23 cellular contexts compared by ENCODE assay signal in the genomic region with DNA sequence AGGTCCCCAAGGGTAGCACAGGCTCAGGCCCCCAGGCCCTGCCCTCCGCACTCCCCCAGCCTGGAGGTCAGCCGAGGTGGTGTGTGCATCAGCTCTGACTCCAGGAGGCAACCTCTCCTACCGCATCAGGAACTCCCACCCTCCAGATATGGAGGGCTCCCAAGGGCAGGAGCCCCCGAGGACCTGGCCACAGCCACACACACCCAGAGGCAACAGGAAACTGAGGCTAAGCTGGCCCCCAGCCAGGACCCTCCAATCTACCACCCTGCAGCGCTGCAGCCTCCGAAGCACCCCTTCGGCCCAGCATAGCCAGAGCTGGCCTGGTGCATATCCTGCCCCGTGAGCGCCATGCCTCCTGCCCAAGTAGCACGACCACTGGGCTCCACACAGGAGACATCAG.
"Had no signal": no experiment of that assay in that cellular context is flagged by ENCODE, and none has a peak within 500 bp of the region (broad histone marks: within the 10 kb centered on the region; RNA-seq: fewer than 3 reads in every experiment).

No MANE protein-coding gene starts in this region.

- H2AFZ ChIP-seq: hepatocyte had no signal

- H3K4me2 ChIP-seq: hepatocyte had no signal

- DNase-seq: effector CD4-positive, alpha-beta T cell; endodermal cell; erythroblast; foreskin keratinocyte; head of caudate nucleus; kidney glomerular epithelial cell; mucosa of descending colon; naive thymus-derived CD8-positive, alpha-beta T cell; nucleus accumbens; right cardiac atrium; small intestine; stimulated activated CD4-positive, alpha-beta T cell treated with anti-CD3 and anti-CD28 coated beads, Interleukin-12 subunit alpha, Interleukin-12 subunit beta, amount 100 ng/mL, for 4 hours; stimulated activated naive CD4-positive, alpha-beta T cell; stomach; substantia nigra; transverse colon had no signal

- H3K79me2 ChIP-seq: hepatocyte had no signal

- H3K36me3 ChIP-seq: pancreas, stomach, thoracic aorta, transverse colon had no signal

- H3K27ac ChIP-seq: coronary artery, foreskin keratinocyte, hepatocyte, pancreas, stomach, thoracic aorta, transverse colon had no signal

- H3K4me3 ChIP-seq: coronary artery, hepatocyte, mucosa of descending colon, pancreas, stomach, thoracic aorta, transverse colon had no signal

- H3K9me3 ChIP-seq: mucosa of descending colon, pancreas, stomach, thoracic aorta, transverse colon had no signal

- FAIRE-seq: endothelial cell of umbilical vein, pancreas, small intestine had no signal

- H3K4me1 ChIP-seq: foreskin keratinocyte, pancreas, transverse colon had no signal

- H3K27ac Mint-ChIP-seq: endodermal cell, progenitor cell of endocrine pancreas had no signal

- H3K27me3 Mint-ChIP-seq: naive thymus-derived CD8-positive, alpha-beta T cell had no signal

- ATAC-seq: foreskin keratinocyte, mucosa of descending colon, pancreas, right cardiac atrium had no signal

- H3K36me3 Mint-ChIP-seq: naive thymus-derived CD8-positive, alpha-beta T cell had no signal

- H3K27me3 ChIP-seq: hepatocyte, pancreas, transverse colon had no signal

- H3K9me3 Mint-ChIP-seq: endodermal cell; naive thymus-derived CD8-positive, alpha-beta T cell; neural crest cell had no signal

- H3K4me3 Mint-ChIP-seq: endodermal cell, neural crest cell had no signal
